Comparison of ENCODE assay signal across 11 cellular contexts in genomic region chr5:35963381-35963843, GRCh38. TPM values are rescaled to one million over a fixed set of nuclear protein-coding genes. Genes with fewer than 3 reads are reported as not detected.
DNase-seq lines count a peak whose midpoint lies in the region; ATAC-seq, FAIRE-seq and TF ChIP-seq lines count a peak whose summit lies in the region.
"Had no signal": no experiment of that assay in that cellular context is flagged by ENCODE, and none has a peak within 500 bp of the region (broad histone marks: within the 10 kb centered on the region; RNA-seq: fewer than 3 reads in every experiment).

No MANE protein-coding gene starts in this region.

- TF ChIP-seq CTCF in LNCaP clone FGC (IDR thresholded peaks at IDR 0.05; ENCODE audit: control insufficient read depth, extremely low read depth, insufficient read depth) = peak; percentile 50
- TF ChIP-seq CTCF in astrocyte (IDR thresholded peaks at IDR 0.05; ENCODE audit: insufficient read depth, low read depth, low read length) = peak; percentile 39
- peak; percentile 63 for TF ChIP-seq CTCF in neural crest cell (conservative IDR thresholded peaks at IDR 0.05)

- H3K27me3 Mint-ChIP-seq in astrocyte (ENCODE audit: low read depth, unreplicated experiment) = no peaks in the 10 kb centered on the region
- peaks cover 40% of the 10 kb centered on the region for H3K27me3 Mint-ChIP-seq in neural crest cell (ENCODE audit: low read depth)

- H3K4me3 Mint-ChIP-seq in astrocyte (ENCODE audit: unreplicated experiment) (no peak overlapping the region), neural crest cell (no peak overlapping the region)
- H3K4me3 Mint-ChIP-seq: B cell had no signal

- H4K20me1 ChIP-seq in astrocyte (ENCODE audit: insufficient read depth, low read length) = no peaks in the 10 kb centered on the region

- no peak for FAIRE-seq in astrocyte (lab: Jason Lieb, UNC)

- no peaks in the 10 kb centered on the region for H3K4me1 ChIP-seq in astrocyte (ENCODE audit: insufficient read depth, low read length)

- no peaks in the 10 kb centered on the region for H3K27me3 ChIP-seq in astrocyte (ENCODE audit: insufficient read depth, low read length)

- H3K36me3 ChIP-seq in astrocyte (ENCODE audit: insufficient read depth, low read length) = no peaks in the 10 kb centered on the region

- H3K9ac ChIP-seq in astrocyte (ENCODE audit: low read length) = no peak overlapping the region

- H3K9me3 Mint-ChIP-seq in astrocyte (ENCODE audit: unreplicated experiment) = peaks cover 6% of the 10 kb centered on the region
- peaks cover 6% of the 10 kb centered on the region for H3K9me3 Mint-ChIP-seq in neural crest cell

- H3K4me1 Mint-ChIP-seq in astrocyte (ENCODE audit: low read depth, unreplicated experiment) = no peaks in the 10 kb centered on the region
- H3K4me1 Mint-ChIP-seq in neural crest cell = no peaks in the 10 kb centered on the region
- H3K4me1 Mint-ChIP-seq: B cell had no signal

- ATAC-seq in GM18873 (IDR thresholded peaks at IDR 0.05; ENCODE audit: low FRiP score, unreplicated experiment) (no peak), HG03139 (IDR thresholded peaks at IDR 0.05; ENCODE audit: unreplicated experiment) (no peak)

- no peaks in the 10 kb centered on the region for H3K9me3 ChIP-seq in astrocyte (ENCODE audit: insufficient read depth, low read depth, low read length)

- H2AFZ ChIP-seq in astrocyte (ENCODE audit: low read depth, low read length) = no peak overlapping the region

- DNase-seq in NCI-H2029 (lab: John Stamatoyannopoulos, UW) (peak; percentile 20), NCI-H2029 treated with DMSO at 0.1 percent for 48 hours (lab: John Stamatoyannopoulos, UW) (no peak), LNCaP clone FGC (ENCODE audit: low read depth) (no peak), astrocyte (ENCODE audit: low read depth) (no peak), neural crest cell (ENCODE audit: low read depth, low spot score) (no peak), activated gamma-delta T cell (lab: John Stamatoyannopoulos, UW) (no peak)
- DNase-seq: activated effector memory CD4-positive, alpha-beta T cell treated with Interleukin-2 at 50 U/mL for 16 hours; NCI-H446 had no signal

- H3K4me3 ChIP-seq in LNCaP clone FGC (ENCODE audit: low read depth, low read length) (no peak overlapping the region; the same call in 1 of the 2 replicates), astrocyte (ENCODE audit: insufficient read depth, low read depth, low read length) (no peak overlapping the region)

- H3K4me2 ChIP-seq in astrocyte (ENCODE audit: low read length) = no peak overlapping the region

- H3K27ac Mint-ChIP-seq in astrocyte (ENCODE audit: unreplicated experiment) (no peak overlapping the region), neural crest cell (ENCODE audit: unreplicated experiment) (no peak overlapping the region)
- H3K27ac Mint-ChIP-seq: B cell had no signal

- H3K27ac ChIP-seq in astrocyte (ENCODE audit: low read depth, low read length) = no peak overlapping the region

- H3K36me3 Mint-ChIP-seq in astrocyte (ENCODE audit: low read depth, unreplicated experiment) (no peaks in the 10 kb centered on the region), neural crest cell (ENCODE audit: low read depth) (peaks cover 2% of the 10 kb centered on the region)

- no peaks in the 10 kb centered on the region for H3K79me2 ChIP-seq in astrocyte (ENCODE audit: insufficient read depth, low read length)

RNA-seq across cellular contexts. Expression of gene CAPSL, which starts 25.0 kb away (rescaled TPM):
- not detected in 2 replicates for total RNA-seq in astrocyte
- not detected in 2 replicates for total RNA-seq in neural crest cell
- total RNA-seq: B cell had no signal

RNA-seq across cellular contexts. Expression of gene UGT3A1, which starts 27.8 kb away (rescaled TPM):
- total RNA-seq in astrocyte (0.14 TPM in 1 of 2 replicates, not detected in the other), neural crest cell (not detected in 2 replicates)
- total RNA-seq: B cell had no signal
